1 cellular context compared by ENCODE assay signal in genomic region chr16:89507834-89508590, GRCh38.
TF ChIP-seq lines count a peak whose summit lies in the region.

TSS of gene SPG7 (plus strand) at chr16:89508403. CDS start at chr16:89508418, 15 bp downstream.

TF ChIP-seq in HepG2, 621 proteins besides CTCF, POLR2A, EP300 and RAD21 (continued from another document and continues in another):
- TF ChIP-seq, protein P1, sequence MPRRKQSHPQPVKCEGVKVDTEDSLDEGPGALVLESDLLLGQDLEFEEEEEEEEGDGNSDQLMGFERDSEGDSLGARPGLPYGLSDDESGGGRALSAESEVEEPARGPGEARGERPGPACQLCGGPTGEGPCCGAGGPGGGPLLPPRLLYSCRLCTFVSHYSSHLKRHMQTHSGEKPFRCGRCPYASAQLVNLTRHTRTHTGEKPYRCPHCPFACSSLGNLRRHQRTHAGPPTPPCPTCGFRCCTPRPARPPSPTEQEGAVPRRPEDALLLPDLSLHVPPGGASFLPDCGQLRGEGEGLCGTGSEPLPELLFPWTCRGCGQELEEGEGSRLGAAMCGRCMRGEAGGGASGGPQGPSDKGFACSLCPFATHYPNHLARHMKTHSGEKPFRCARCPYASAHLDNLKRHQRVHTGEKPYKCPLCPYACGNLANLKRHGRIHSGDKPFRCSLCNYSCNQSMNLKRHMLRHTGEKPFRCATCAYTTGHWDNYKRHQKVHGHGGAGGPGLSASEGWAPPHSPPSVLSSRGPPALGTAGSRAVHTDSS (CRISPR knock-in tag; conservative IDR thresholded peaks at IDR 0.05): 0 out of 2 replicates have a peak, but pooled peaks have one; percentile 7
- TF ChIP-seq NR2F2 (IDR thresholded peaks at IDR 0.05; ENCODE audit: borderline replicate concordance, low read depth): peak; percentile 19; the same call in 1 of the 2 replicates
- no peak for TF ChIP-seq ADNP (CRISPR knock-in tag; IDR thresholded peaks at IDR 0.05)
- no peak; the same call in 1 of the 2 replicates for TF ChIP-seq ZNF670 (CRISPR knock-in tag; IDR thresholded peaks at IDR 0.05; ENCODE audit: borderline replicate concordance)
- TF ChIP-seq RERE (CRISPR knock-in tag; IDR thresholded peaks at IDR 0.05; ENCODE audit: low read depth): no peak; the same call in 1 of the 2 replicates
- peak; percentile 85 for TF ChIP-seq ZFP90 (CRISPR knock-in tag; IDR thresholded peaks at IDR 0.05; ENCODE audit: borderline replicate concordance)
- 0 out of 2 replicates have a peak, but pooled peaks have one; percentile 10 for TF ChIP-seq ZNF3 (CRISPR knock-in tag; IDR thresholded peaks at IDR 0.05)
- TF ChIP-seq ZBTB7B (CRISPR knock-in tag; IDR thresholded peaks at IDR 0.05): peak; percentile 93
- peak; percentile 30; the same call in 1 of the 2 replicates for TF ChIP-seq ZNF335 (CRISPR knock-in tag; IDR thresholded peaks at IDR 0.05)
- TF ChIP-seq NPAS2 (CRISPR knock-in tag; IDR thresholded peaks at IDR 0.05; ENCODE audit: borderline replicate concordance): no peak
- TF ChIP-seq SIN3B (IDR thresholded peaks at IDR 0.05; ENCODE audit: low read length): peak; percentile 54; the same call in 1 of the 2 replicates
- peak; percentile 92; the same call in 1 of the 2 replicates for TF ChIP-seq ZNF598 (CRISPR knock-in tag; IDR thresholded peaks at IDR 0.05; ENCODE audit: borderline replicate concordance)
- TF ChIP-seq MYNN (CRISPR knock-in tag; IDR thresholded peaks at IDR 0.05; ENCODE audit: low read depth): 0 out of 2 replicates have a peak, but pooled peaks have one; percentile 66
- peak; percentile 85 for TF ChIP-seq ZNF792 (CRISPR knock-in tag; IDR thresholded peaks at IDR 0.05)
- no peak; the same call in 1 of the 2 replicates for TF ChIP-seq KLF9 (CRISPR knock-in tag; IDR thresholded peaks at IDR 0.05; ENCODE audit: low read depth)
- no peak; the same call in none of the 2 replicates for TF ChIP-seq HMGXB3 (CRISPR knock-in tag; IDR thresholded peaks at IDR 0.05; ENCODE audit: borderline replicate concordance)
- peak; percentile 74; the same call in 1 of the 2 replicates for TF ChIP-seq CENPT (CRISPR knock-in tag; IDR thresholded peaks at IDR 0.05; ENCODE audit: low read depth)
- no peak for TF ChIP-seq ZNF260 (CRISPR knock-in tag; IDR thresholded peaks at IDR 0.05; ENCODE audit: borderline replicate concordance, low read depth)
- TF ChIP-seq HCFC1 (IDR thresholded peaks at IDR 0.05; ENCODE audit: low read depth, low read length): peak; percentile 45; the same call in 1 of the 2 replicates
- no peak for TF ChIP-seq DBP (CRISPR knock-in tag; IDR thresholded peaks at IDR 0.05; ENCODE audit: not compliant biosample characterization)
- TF ChIP-seq GTF3A (CRISPR knock-in tag; conservative IDR thresholded peaks at IDR 0.05): peak; percentile 24; the same call in 1 of the 2 replicates
- TF ChIP-seq ISX (CRISPR knock-in tag; conservative IDR thresholded peaks at IDR 0.05): 0 out of 2 replicates have a peak, but pooled peaks have one; percentile 74
- peak; percentile 11; the same call in 1 of the 2 replicates for TF ChIP-seq JUN (CRISPR knock-in tag; IDR thresholded peaks at IDR 0.05)
- peak; percentile 62; the same call in 1 of the 2 replicates for TF ChIP-seq ZNF367 (CRISPR knock-in tag; IDR thresholded peaks at IDR 0.05; ENCODE audit: borderline replicate concordance)
- TF ChIP-seq BCLAF1 (IDR thresholded peaks at IDR 0.05): no peak
- no peak for TF ChIP-seq PHF5A (CRISPR knock-in tag; IDR thresholded peaks at IDR 0.05; ENCODE audit: low read depth, unreplicated experiment)
- no peak for TF ChIP-seq ZNF350 (CRISPR knock-in tag; IDR thresholded peaks at IDR 0.05; ENCODE audit: borderline replicate concordance, low read depth)
- TF ChIP-seq AHR (CRISPR knock-in tag; IDR thresholded peaks at IDR 0.05): 0 out of 2 replicates have a peak, but pooled peaks have one; percentile 13
- TF ChIP-seq, protein P2, sequence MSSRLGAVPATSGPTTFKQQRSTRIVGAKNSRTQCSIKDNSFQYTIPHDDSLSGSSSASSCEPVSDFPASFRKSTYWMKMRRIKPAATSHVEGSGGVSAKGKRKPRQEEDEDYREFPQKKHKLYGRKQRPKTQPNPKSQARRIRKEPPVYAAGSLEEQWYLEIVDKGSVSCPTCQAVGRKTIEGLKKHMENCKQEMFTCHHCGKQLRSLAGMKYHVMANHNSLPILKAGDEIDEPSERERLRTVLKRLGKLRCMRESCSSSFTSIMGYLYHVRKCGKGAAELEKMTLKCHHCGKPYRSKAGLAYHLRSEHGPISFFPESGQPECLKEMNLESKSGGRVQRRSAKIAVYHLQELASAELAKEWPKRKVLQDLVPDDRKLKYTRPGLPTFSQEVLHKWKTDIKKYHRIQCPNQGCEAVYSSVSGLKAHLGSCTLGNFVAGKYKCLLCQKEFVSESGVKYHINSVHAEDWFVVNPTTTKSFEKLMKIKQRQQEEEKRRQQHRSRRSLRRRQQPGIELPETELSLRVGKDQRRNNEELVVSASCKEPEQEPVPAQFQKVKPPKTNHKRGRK (CRISPR knock-in tag; IDR thresholded peaks at IDR 0.05): no peak
- TF ChIP-seq PHF21A (CRISPR knock-in tag; IDR thresholded peaks at IDR 0.05): peak; percentile 87
- TF ChIP-seq KDM2A (CRISPR knock-in tag; IDR thresholded peaks at IDR 0.05; ENCODE audit: borderline replicate concordance, low read depth): peak; percentile 89
- peak; percentile 44; the same call in 1 of the 2 replicates for TF ChIP-seq KAT7 (CRISPR knock-in tag; IDR thresholded peaks at IDR 0.05; ENCODE audit: borderline replicate concordance)
- TF ChIP-seq HNF1B (CRISPR knock-in tag; IDR thresholded peaks at IDR 0.05): 0 out of 2 replicates have a peak, but pooled peaks have one; percentile 33
- no peak; the same call in 1 of the 2 replicates for TF ChIP-seq WIZ (CRISPR knock-in tag; IDR thresholded peaks at IDR 0.05)
- 0 out of 2 replicates have a peak, but pooled peaks have one; percentile 40 for TF ChIP-seq ZFP36L2 (CRISPR knock-in tag; IDR thresholded peaks at IDR 0.05)
- peak; percentile 58; the same call in 1 of the 2 replicates for TF ChIP-seq MEIS2 (CRISPR knock-in tag; IDR thresholded peaks at IDR 0.05)
- TF ChIP-seq GABPA (IDR thresholded peaks at IDR 0.05; ENCODE audit: low read depth, low read length): no peak
- TF ChIP-seq GABPA (CRISPR knock-in tag; IDR thresholded peaks at IDR 0.05; ENCODE audit: low read depth): no peak
- TF ChIP-seq, protein P3, sequence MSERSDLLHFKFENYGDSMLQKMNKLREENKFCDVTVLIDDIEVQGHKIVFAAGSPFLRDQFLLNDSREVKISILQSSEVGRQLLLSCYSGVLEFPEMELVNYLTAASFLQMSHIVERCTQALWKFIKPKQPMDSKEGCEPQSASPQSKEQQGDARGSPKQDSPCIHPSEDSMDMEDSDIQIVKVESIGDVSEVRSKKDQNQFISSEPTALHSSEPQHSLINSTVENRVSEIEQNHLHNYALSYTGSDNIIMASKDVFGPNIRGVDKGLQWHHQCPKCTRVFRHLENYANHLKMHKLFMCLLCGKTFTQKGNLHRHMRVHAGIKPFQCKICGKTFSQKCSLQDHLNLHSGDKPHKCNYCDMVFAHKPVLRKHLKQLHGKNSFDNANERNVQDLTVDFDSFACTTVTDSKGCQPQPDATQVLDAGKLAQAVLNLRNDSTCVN (CRISPR knock-in tag; IDR thresholded peaks at IDR 0.05; ENCODE audit: borderline replicate concordance): peak; percentile 57; the same call in 1 of the 2 replicates
- TF ChIP-seq ZKSCAN8 (CRISPR knock-in tag; IDR thresholded peaks at IDR 0.05; ENCODE audit: borderline replicate concordance): peak; percentile 58
- TF ChIP-seq SAP130 (CRISPR knock-in tag; IDR thresholded peaks at IDR 0.05; ENCODE audit: low read depth): peak; percentile 91
